Comparison of ENCODE assay signal across 10 cellular contexts in genomic region chr12:105427883-105428282, GRCh38.
A peak's percentile ranks its signal among the peaks of the same experiment; 100 is the strongest.
DNase-seq lines count a peak whose midpoint lies in the region; ATAC-seq and TF ChIP-seq lines count a peak whose summit lies in the region.
"Had no signal": no experiment of that assay in that cellular context is flagged by ENCODE, and none has a peak within 500 bp of the region (broad histone marks: within the 10 kb centered on the region; RNA-seq: fewer than 3 reads in every experiment).

No MANE protein-coding gene starts in this region.

- peaks cover 5% of the 10 kb centered on the region for H3K36me3 Mint-ChIP-seq in chondrocyte (ENCODE audit: low read depth)
- H3K36me3 Mint-ChIP-seq in natural killer cell, result no peaks in the 10 kb centered on the region

- TF ChIP-seq CTCF in chondrocyte (IDR thresholded peaks at IDR 0.05), result peak; percentile 28
- peak; percentile 30 for TF ChIP-seq CTCF in natural killer cell (IDR thresholded peaks at IDR 0.05)

- peaks cover 34% of the 10 kb centered on the region for H3K4me1 Mint-ChIP-seq in chondrocyte (ENCODE audit: low read depth)
- peaks cover 12% of the 10 kb centered on the region in 2 donors for H3K4me1 Mint-ChIP-seq in natural killer cell

- intact Hi-C loops in natural killer cell (cut with micrococcal nuclease), result no loop called here

- H3K4me3 Mint-ChIP-seq in chondrocyte (ENCODE audit: unreplicated experiment) (no peak overlapping the region), natural killer cell (no peak overlapping the region)

- H3K9me3 Mint-ChIP-seq in chondrocyte (ENCODE audit: low read depth) (peaks cover 4% of the 10 kb centered on the region), natural killer cell (no peaks in the 10 kb centered on the region)

- H3K27ac Mint-ChIP-seq in chondrocyte (ENCODE audit: unreplicated experiment) (no peak overlapping the region), natural killer cell (no peak overlapping the region)

- DNase-seq in ELR (ENCODE audit: low read depth) (peak; percentile 76), HT1080 (ENCODE audit: low read depth) (peak; percentile 74), chondrocyte (ENCODE audit: low spot score) (no peak), natural killer cell (no peak), NCI-H69 (lab: John Stamatoyannopoulos, UW) (no peak)
- no peak for DNase-seq in activated CD4-positive, alpha-beta T cell treated with anti-CD3 and anti-CD28 coated beads, Interleukin-2, amount 50 U/mL, for 1 hour
- DNase-seq: central memory CD4-positive, alpha-beta T cell; gastrocnemius medialis; stimulated activated naive CD4-positive, alpha-beta T cell had no signal

- no peaks in the 10 kb centered on the region for H3K27me3 Mint-ChIP-seq in chondrocyte (ENCODE audit: low read depth)
- H3K27me3 Mint-ChIP-seq in natural killer cell (ENCODE audit: low read depth in 2 of 2), result peaks cover 0 to 7% of the 10 kb centered on the region in 2 donors

- ATAC-seq in natural killer cell (peak; percentile 82 to 99 (median 86)), HG02885 (IDR thresholded peaks at IDR 0.05; ENCODE audit: poor library complexity, unreplicated experiment) (no peak)
- ATAC-seq: gastrocnemius medialis had no signal

Comparison
In these comparisons a context has a peak if more than half of its experiments do, and no peak if none do; other contexts are left out.
1. DNase-seq: peak in ELR (single experiment) and HT1080 (single experiment); none in chondrocyte (single experiment), natural killer cell (single experiment), NCI-H69 (single experiment) and activated CD4-positive, alpha-beta T cell treated with anti-CD3 and anti-CD28 coated beads, Interleukin-2, amount 50 U/mL, for 1 hour (single experiment).